In the genomic region with DNA sequence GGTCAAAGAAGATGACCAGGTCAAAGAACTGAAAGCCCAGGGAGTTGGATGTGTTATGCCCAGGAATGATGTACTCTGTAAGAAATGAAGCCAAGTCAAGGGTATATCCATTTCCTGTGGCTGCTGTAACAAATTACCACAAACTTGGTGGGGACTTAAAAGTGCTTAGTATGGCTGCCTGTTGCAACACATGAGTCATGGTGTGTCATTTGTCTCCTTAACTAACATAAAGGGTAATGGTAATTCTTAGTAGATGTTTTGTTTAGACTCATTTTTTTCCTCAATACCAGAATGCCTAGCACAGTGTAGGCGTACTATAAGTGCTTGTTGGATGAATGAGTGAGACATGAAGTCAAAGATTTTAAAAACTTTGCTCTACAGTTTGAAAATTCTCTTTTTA, we compare ENCODE assay signal across 15 cellular contexts. TPM values are rescaled to one million over a fixed set of nuclear protein-coding genes. Genes with fewer than 3 reads are reported as not detected.
DNase-seq lines count a peak whose midpoint lies in the region; ATAC-seq and TF ChIP-seq lines count a peak whose summit lies in the region.
"Had no signal": no experiment of that assay in that cellular context is flagged by ENCODE, and none has a peak within 500 bp of the region (broad histone marks: within the 10 kb centered on the region; RNA-seq: fewer than 3 reads in every experiment).

No MANE protein-coding gene starts in this region.

- TF ChIP-seq CTCF in AG04450 (IDR thresholded peaks at IDR 0.05; ENCODE audit: low read depth, low read length) (no peak), RWPE1 (conservative IDR thresholded peaks at IDR 0.05; ENCODE audit: low read depth) (no peak), fibroblast of the aortic adventitia (IDR thresholded peaks at IDR 0.05; ENCODE audit: insufficient read depth, low read length) (no peak)

- ATAC-seq in HG03378 (IDR thresholded peaks at IDR 0.05; ENCODE audit: unreplicated experiment) = no peak
- no peak for ATAC-seq in GM19035 (IDR thresholded peaks at IDR 0.05; ENCODE audit: unreplicated experiment)

- POLR2A ChIA-PET in AG04450 (lab: Yijun Ruan, JAX) = no interaction called here
- POLR2A ChIA-PET in RWPE1 (lab: Yijun Ruan, JAX; ENCODE audit: low non-redundant PET) = no interaction called here

- DNase-seq in AG04450 (ENCODE audit: low read depth, low spot score) = peak; percentile 46
- DNase-seq in H4 (ENCODE audit: low spot score) = peak; percentile 84
- DNase-seq in RWPE1 (ENCODE audit: low spot score) = peak; percentile 37
- DNase-seq in fibroblast of the aortic adventitia (ENCODE audit: low read depth) = peak; percentile 78
- DNase-seq in activated effector memory CD4-positive, alpha-beta T cell treated with Interleukin-2 at 50 U/mL for 16 hours = no peak
- DNase-seq in DMS 273 treated with DMSO at 0.1 percent for 48 hours (lab: John Stamatoyannopoulos, UW) = no peak
- DNase-seq: activated CD4-positive, CD25-positive, alpha-beta regulatory T cell treated with anti-CD3 and anti-CD28 coated beads, Interleukin-2, amount 50 U/mL, for 72 hours; amygdala; esophagus squamous epithelium; NCI-H1048; PC-9; stimulated activated CD8-positive, alpha-beta memory T cell treated with anti-CD3 and anti-CD28 coated beads, Interleukin-4, amount 100 ng/mL, for 48 hours had no signal

- H3K27ac ChIP-seq in AG04450 (ENCODE audit: low read depth, low read length) (no peak overlapping the region), RWPE1 (no peak overlapping the region)
- H3K27ac ChIP-seq: esophagus squamous epithelium, PC-9 had no signal

- CTCF ChIA-PET in AG04450 (lab: Charles Lee) = no interaction called here
- CTCF ChIA-PET in RWPE1 (lab: Yijun Ruan, JAX) = interaction anchor here (0.8 kb wide), 1 partner anchor 115 kb away, joined by 3 read pairs; no protein-coding TSS in a partner anchor

- H3K4me3 ChIP-seq in AG04450 (ENCODE audit: low read depth, low read length) (no peak overlapping the region), fibroblast of the aortic adventitia (ENCODE audit: low read depth, low read length) (no peak overlapping the region)
- H3K4me3 ChIP-seq: esophagus squamous epithelium, PC-9 had no signal

- H3K27me3 ChIP-seq in AG04450 (ENCODE audit: control insufficient read depth, insufficient read depth, low read length) = no peaks in the 10 kb centered on the region
- H3K27me3 ChIP-seq: esophagus squamous epithelium had no signal

- H3K9me3 ChIP-seq in AG04450 (ENCODE audit: control insufficient read depth, insufficient read depth, low read length) = no peaks in the 10 kb centered on the region
- H3K9me3 ChIP-seq: esophagus squamous epithelium had no signal

RNA-seq across cellular contexts. Expression of a gene that starts 45.7 kb away (rescaled TPM):
- 2.1 and 2.3 TPM in 2 replicates for polyA plus RNA-seq in AG04450 (2011; rRNA removed)
- 1.3 and 1.7 TPM in 2 replicates for polyA minus RNA-seq in AG04450 (2011; rRNA and poly(A)+ RNA removed)
- 1.2 and 1.7 TPM in 2 replicates for total RNA-seq in H4 (2014; rRNA removed; shearing (Covaris generic))
- total RNA-seq in fibroblast of the aortic adventitia (ENCODE audit: low replicate concordance) = 0.08 and 0.36 TPM in 2 replicates
- total RNA-seq: PC-9, skeletal muscle tissue had no signal

Comparison
In these comparisons a context has a peak if more than half of its experiments do, and no peak if none do; other contexts are left out.
1. DNase-seq: peak in AG04450 (single experiment), H4 (single experiment), RWPE1 (single experiment) and fibroblast of the aortic adventitia (single experiment); none in activated effector memory CD4-positive, alpha-beta T cell treated with Interleukin-2 at 50 U/mL for 16 hours (single experiment) and DMS 273 treated with DMSO at 0.1 percent for 48 hours (single experiment).